Comparison of ENCODE assay signal across 1 cellular context in genomic region chr1:10319750-10320149, GRCh38.
TF ChIP-seq lines count a peak whose summit lies in the region.

No MANE protein-coding gene starts in this region.

TF ChIP-seq in K562, 482 proteins besides CTCF, POLR2A, EP300 and RAD21:
- TF ChIP-seq ZNF512 (tag; IDR thresholded peaks at IDR 0.05) (peak; percentile 59; the same call in 1 of the 2 replicates), MLLT1 (IDR thresholded peaks at IDR 0.05) (peak in 1 of 2 experiments; percentile 54; a peak in 1 of 4 replicates), ZBTB43 (CRISPR knock-in tag; IDR thresholded peaks at IDR 0.05) (no peak)
